ENCODE assay signal across 8 cellular contexts in the genomic region with DNA sequence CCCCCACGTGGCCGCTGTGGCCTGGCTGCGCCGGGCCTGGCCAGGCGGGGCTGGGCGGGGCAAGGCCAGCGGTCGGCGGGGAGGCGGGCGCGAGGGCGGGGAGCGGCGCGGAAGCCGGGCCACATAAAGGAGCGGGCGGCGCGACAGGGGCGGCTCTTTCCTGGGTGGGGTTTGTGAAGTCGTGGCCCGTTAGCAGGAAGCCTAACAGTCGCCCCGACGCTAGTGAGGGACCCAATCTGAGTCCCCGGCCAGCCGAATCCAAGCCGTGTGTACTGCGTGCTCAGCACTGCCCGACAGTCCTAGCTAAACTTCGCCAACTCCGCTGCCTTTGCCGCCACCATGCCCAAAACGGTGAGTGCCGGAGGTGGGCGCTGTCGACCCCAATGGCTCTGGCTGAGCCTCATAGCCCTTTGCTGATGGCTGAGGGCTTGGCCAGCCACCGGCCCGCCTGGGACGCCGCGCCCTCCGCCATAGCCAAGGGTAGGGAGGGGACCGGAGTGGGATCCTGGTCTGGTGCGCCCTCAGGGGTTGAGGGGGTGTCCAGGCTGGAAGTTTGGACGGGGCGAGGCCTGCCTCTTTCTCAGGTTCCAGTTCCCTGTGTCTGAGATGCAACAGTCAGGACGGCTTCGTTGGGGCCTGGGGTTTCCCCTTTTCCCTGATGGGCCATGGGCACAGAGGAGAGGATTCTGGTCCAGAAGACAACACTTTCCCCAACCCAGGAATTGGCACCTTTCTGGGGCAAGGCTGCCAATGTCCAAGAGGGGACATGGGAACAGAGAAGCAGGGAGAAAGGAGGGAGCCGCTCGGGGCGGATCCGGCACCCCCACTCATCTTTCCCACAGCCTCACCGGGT. TPM values are rescaled to one million over a fixed set of nuclear protein-coding genes. Genes with fewer than 3 reads are reported as not detected.
DNase-seq lines count a peak whose midpoint lies in the region; ATAC-seq and TF ChIP-seq lines count a peak whose summit lies in the region.

A gene (plus strand): TSS at position 152 of the 853 bp plus-strand sequence. CDS start 188 bp downstream, at position 340.

- peak; percentile 16 for TF ChIP-seq CTCF in GM12873 (IDR thresholded peaks at IDR 0.05; ENCODE audit: insufficient read depth, low read depth, low read length, missing control alignments)

- CTCF ChIA-PET in HEK293T (lab: Yijun Ruan, JAX): interaction anchor here (0.9 kb wide), 1 partner anchor 107 kb away, joined by 7 read pairs; no protein-coding TSS in a partner anchor

- H3K9me3 Mint-ChIP-seq in memory B cell: no peaks in the 10 kb centered on the region

- H3K27ac Mint-ChIP-seq in memory B cell: peak within 1 kb of the TSS; percentile 92

- no peaks in the 10 kb centered on the region for H3K27me3 Mint-ChIP-seq in memory B cell

- H3K36me3 Mint-ChIP-seq in memory B cell: peaks cover 22% of the 10 kb centered on the region

- ATAC-seq in memory B cell (ENCODE audit: low read depth): peak; percentile 77

- peaks cover 35% of the 10 kb centered on the region for H3K4me1 Mint-ChIP-seq in memory B cell

- H3K4me3 Mint-ChIP-seq in memory B cell: peak within 1 kb of the TSS; percentile 97

- POLR2A ChIA-PET in HEK293T (lab: Yijun Ruan, JAX): interaction anchor here (0.6 to 1.1 kb wide), 2 partner anchors 9 to 21 kb away, joined by 3 read pairs; no protein-coding TSS in a partner anchor

- peak; percentile 53 for DNase-seq in HEK293T (ENCODE audit: extremely low spot score)
- peak; percentile 57 to 73 for DNase-seq in NCI-H2081 (lab: John Stamatoyannopoulos, UW)
- DNase-seq in activated CD4-positive, alpha-beta T cell treated with anti-CD3 and anti-CD28 coated beads, Interleukin-2, amount 50 U/mL, for 24 hours (ENCODE audit: low read depth in 1 of 2, low spot score in 1 of 2): peak; percentile 46 to 49
- peak in 1 of 2 donors; percentile 66 for DNase-seq in dermis microvascular lymphatic vessel endothelial cell (ENCODE audit: low read depth in 2 of 2)
- peak; percentile 27 to 36 for DNase-seq in memory B cell (ENCODE audit: low spot score in 2 of 2)
- DNase-seq in stimulated activated CD8-positive, alpha-beta memory T cell treated with anti-CD3 and anti-CD28 coated beads, Interleukin-12 subunit alpha, Interleukin-12 subunit beta, amount 100 ng/mL, for 4 hours (ENCODE audit: low read depth): peak; percentile 66
- no peak for DNase-seq in COLO668 (lab: John Stamatoyannopoulos, UW; ENCODE audit: unreplicated experiment)

TF ChIP-seq in HEK293T, 16 proteins besides CTCF, POLR2A, EP300 and RAD21:
- TF ChIP-seq SP1 (IDR thresholded peaks at IDR 0.05) (no peak), FOXK2 (IDR thresholded peaks at IDR 0.05) (no peak), ARNT (IDR thresholded peaks at IDR 0.05) (no peak), HDGF (IDR thresholded peaks at IDR 0.05; ENCODE audit: borderline replicate concordance) (no peak), FOXA1 (IDR thresholded peaks at IDR 0.05) (no peak), LEF1 (IDR thresholded peaks at IDR 0.05; ENCODE audit: borderline replicate concordance) (no peak), FOXM1 (IDR thresholded peaks at IDR 0.05; ENCODE audit: borderline replicate concordance) (no peak), BHLHE40 (IDR thresholded peaks at IDR 0.05; ENCODE audit: borderline replicate concordance) (no peak), ZNF384 (IDR thresholded peaks at IDR 0.05) (no peak), NFRKB (IDR thresholded peaks at IDR 0.05) (no peak), L3MBTL2 (conservative IDR thresholded peaks at IDR 0.05) (no peak), TARDBP (IDR thresholded peaks at IDR 0.05) (no peak), CTBP1 (IDR thresholded peaks at IDR 0.05; ENCODE audit: borderline replicate concordance) (no peak), ELF4 (IDR thresholded peaks at IDR 0.05) (no peak), SUZ12 (IDR thresholded peaks at IDR 0.05) (no peak)
- TF ChIP-seq, protein P1, sequence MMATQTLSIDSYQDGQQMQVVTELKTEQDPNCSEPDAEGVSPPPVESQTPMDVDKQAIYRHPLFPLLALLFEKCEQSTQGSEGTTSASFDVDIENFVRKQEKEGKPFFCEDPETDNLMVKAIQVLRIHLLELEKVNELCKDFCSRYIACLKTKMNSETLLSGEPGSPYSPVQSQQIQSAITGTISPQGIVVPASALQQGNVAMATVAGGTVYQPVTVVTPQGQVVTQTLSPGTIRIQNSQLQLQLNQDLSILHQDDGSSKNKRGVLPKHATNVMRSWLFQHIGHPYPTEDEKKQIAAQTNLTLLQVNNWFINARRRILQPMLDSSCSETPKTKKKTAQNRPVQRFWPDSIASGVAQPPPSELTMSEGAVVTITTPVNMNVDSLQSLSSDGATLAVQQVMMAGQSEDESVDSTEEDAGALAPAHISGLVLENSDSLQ (IDR thresholded peaks at IDR 0.05): no peak

RNA-seq across cellular contexts. Expression of the gene that starts here (rescaled TPM):
- 201 and 255 TPM in 2 replicates for total RNA-seq in dermis microvascular lymphatic vessel endothelial cell
